1 cellular context compared by ENCODE assay signal in genomic region chr2:35963344-35963743, GRCh38.
TF ChIP-seq lines count a peak whose summit lies in the region.

No MANE protein-coding gene starts in this region.

TF ChIP-seq in SK-N-SH, 30 proteins besides CTCF, POLR2A, EP300 and RAD21 (continued from another document):
- TF ChIP-seq ZBTB33 (IDR thresholded peaks at IDR 0.05; ENCODE audit: borderline replicate concordance, low read depth) = no peak
- TF ChIP-seq TEAD4 (IDR thresholded peaks at IDR 0.05; ENCODE audit: borderline replicate concordance, insufficient read depth) = no peak
- no peak for TF ChIP-seq EZH2phosphoT487 (IDR thresholded peaks at IDR 0.05; ENCODE audit: borderline replicate concordance, low read depth)
- no peak for TF ChIP-seq MEF2A (IDR thresholded peaks at IDR 0.05; ENCODE audit: borderline replicate concordance, low read depth)
- no peak for TF ChIP-seq RFX5 (IDR thresholded peaks at IDR 0.05; ENCODE audit: low read length)
TF ChIP-seq in SK-N-SH: peak in this region for 0.
